25 cellular contexts compared by ENCODE assay signal in the genomic region with DNA sequence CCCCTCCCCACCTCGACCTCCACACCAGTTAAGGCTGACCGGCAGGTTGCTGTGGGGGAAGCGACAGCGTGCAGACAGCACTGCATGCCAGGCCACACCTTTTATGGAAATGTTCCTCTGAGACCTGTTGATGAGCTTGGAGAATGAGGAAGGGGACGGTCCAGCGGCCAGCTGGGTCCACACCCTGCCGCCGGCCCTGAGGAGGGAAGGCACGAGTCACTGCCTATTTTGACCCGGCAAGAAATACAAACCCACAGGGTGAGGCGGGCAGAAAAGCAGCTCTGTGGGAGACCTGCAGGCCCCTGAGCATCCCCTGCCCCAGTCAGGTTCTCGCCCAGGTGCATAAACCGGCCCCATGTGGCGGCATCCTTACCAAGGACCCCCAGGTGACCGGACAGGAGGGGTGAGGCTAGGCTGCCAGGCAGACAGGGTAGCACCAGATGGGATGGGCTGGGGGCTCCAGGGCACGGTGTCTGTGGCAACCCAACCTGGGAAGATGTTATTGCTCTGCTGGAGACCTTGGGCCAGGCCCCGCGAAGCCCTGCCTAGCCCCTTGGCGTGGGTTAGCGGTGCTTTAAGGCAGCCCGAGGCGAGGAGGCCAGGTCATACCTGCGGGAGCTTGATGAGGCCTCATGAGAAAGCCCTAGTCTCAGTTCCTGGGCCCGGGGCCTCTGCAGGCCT. TPM values are rescaled to one million over a fixed set of nuclear protein-coding genes. Genes with fewer than 3 reads are reported as not detected.
A peak's percentile ranks its signal among the peaks of the same experiment; 100 is the strongest.
DNase-seq lines count a peak whose midpoint lies in the region; ATAC-seq, FAIRE-seq and TF ChIP-seq lines count a peak whose summit lies in the region.
"Had no signal": no experiment of that assay in that cellular context is flagged by ENCODE, and none has a peak within 500 bp of the region (broad histone marks: within the 10 kb centered on the region; RNA-seq: fewer than 3 reads in every experiment).

No MANE protein-coding gene starts in this region.

- in situ Hi-C loops in K562 (cut with MboI): no loop called here

- no peak for TF ChIP-seq EP300 in K562 (IDR thresholded peaks at IDR 0.05; ENCODE audit: low read length)

- no peak overlapping the region for H3K4me2 ChIP-seq in K562 (ENCODE audit: insufficient read depth, low read length)
- no peak overlapping the region for H3K4me2 ChIP-seq in OCI-LY7 (ENCODE audit: low read length)
- H3K4me2 ChIP-seq: hepatocyte had no signal

- H3K9me3 ChIP-seq in K562 (replicated peaks; ENCODE audit: control insufficient read depth, insufficient read depth, low read depth, low read length) (no peaks in the 10 kb centered on the region), psoas muscle (no peaks in the 10 kb centered on the region), OCI-LY7 (ENCODE audit: low read length) (no peaks in the 10 kb centered on the region)
- H3K9me3 ChIP-seq: esophagus squamous epithelium, stomach, thyroid gland had no signal

- BruUV-seq in K562 (replicated peaks; lab: Mats Ljungman, UMichigan): no TSS peak
- BruUV-seq in OCI-LY7 (replicated peaks; lab: Mats Ljungman, UMichigan): no TSS peak

- POLR2A ChIA-PET in K562 (lab: Yijun Ruan, JAX) (interaction anchor here (1.2 kb wide), 1 partner anchor 9 kb away, joined by 4 read pairs; no protein-coding TSS in a partner anchor), OCI-LY7 (lab: Charles Lee) (no interaction called here)

- H3K9me2 ChIP-seq in OCI-LY7 (ENCODE audit: insufficient read depth, low read length): no peaks in the 10 kb centered on the region

- H2AFZ ChIP-seq in K562 (ENCODE audit: low read depth, low read length) (no peak overlapping the region), OCI-LY7 (ENCODE audit: low read length) (no peak overlapping the region)
- H2AFZ ChIP-seq: hepatocyte had no signal

- peak; percentile 79 for DNase-seq in H7
- no peak for DNase-seq in K562 (ENCODE audit: extremely low read depth in 1 of 4, low spot score in 3 of 4)
- peak; percentile 21 for DNase-seq in kidney epithelial cell (ENCODE audit: low read depth)
- no peak for DNase-seq in psoas muscle
- DNase-seq in NCI-H187 (lab: John Stamatoyannopoulos, UW): no peak
- DNase-seq in OCI-LY7 (ENCODE audit: low spot score): no peak
- DNase-seq in GM10266 (ENCODE audit: extremely low spot score): no peak
- DNase-seq: activated CD4-positive, alpha-beta T cell treated with anti-CD3 and anti-CD28 coated beads for 36 hours; activated effector memory CD4-positive, alpha-beta T cell treated with anti-CD3 and anti-CD28 coated beads, Interleukin-2, amount 50 U/mL, for 16 hours; activated naive CD8-positive, alpha-beta T cell treated with anti-CD3 and anti-CD28 coated beads for 36 hours; activated T-cell treated with anti-CD3 and anti-CD28 coated beads for 4 hours; caudate nucleus; CD8-positive, alpha-beta memory T cell; esophagus squamous epithelium; foreskin melanocyte; NCI-H1417 treated with DMSO at 0.1 percent for 48 hours; NCI-H446 treated with DMSO at 0.1 percent for 48 hours; stimulated activated CD8-positive, alpha-beta memory T cell treated with anti-CD3 and anti-CD28 coated beads, Interleukin-4, amount 100 ng/mL, for 48 hours; stomach; thyroid gland had no signal

- no peaks in the 10 kb centered on the region for H3K79me2 ChIP-seq in K562 (ENCODE audit: control insufficient read depth, insufficient read depth, low read length)
- no peaks in the 10 kb centered on the region for H3K79me2 ChIP-seq in OCI-LY7 (ENCODE audit: insufficient read depth, low read depth, low read length)
- H3K79me2 ChIP-seq: hepatocyte had no signal

- TF ChIP-seq CTCF in K562 (IDR thresholded peaks at IDR 0.05 in 2 of 3, conservative IDR thresholded peaks at IDR 0.05 in 1 of 3; ENCODE audit: insufficient read depth in 2 of 3, low read depth in 1 of 3, low read length in 3 of 3) (no peak), kidney epithelial cell (IDR thresholded peaks at IDR 0.05; ENCODE audit: insufficient read depth, low read length, poor library complexity, severe bottlenecking) (no peak), psoas muscle (IDR thresholded peaks at IDR 0.05) (no peak), OCI-LY7 (conservative IDR thresholded peaks at IDR 0.05; ENCODE audit: low read length) (no peak), GM10266 (IDR thresholded peaks at IDR 0.05; ENCODE audit: control insufficient read depth, insufficient read depth, low read depth, missing control alignments) (no peak)

- FAIRE-seq in K562 (lab: Jason Lieb, UNC): no peak
- FAIRE-seq: astrocyte, H54 had no signal

- ATAC-seq in K562 (no peak), psoas muscle (no peak), HG02763 (IDR thresholded peaks at IDR 0.05; ENCODE audit: unreplicated experiment) (no peak)

- H3K9me1 ChIP-seq in K562 (ENCODE audit: control insufficient read depth, insufficient read depth, low read length): peaks cover 3% of the 10 kb centered on the region

- H3K27me3 ChIP-seq in H7 (ENCODE audit: control insufficient read depth, insufficient read depth, low read length): no peaks in the 10 kb centered on the region
- H3K27me3 ChIP-seq in K562 (ENCODE audit: control insufficient read depth in 2 of 2, insufficient read depth in 2 of 2, low read length in 2 of 2): no peaks in the 10 kb centered on the region
- no peaks in the 10 kb centered on the region for H3K27me3 ChIP-seq in kidney epithelial cell (ENCODE audit: control insufficient read depth, insufficient read depth, low read length)
- no peaks in the 10 kb centered on the region for H3K27me3 ChIP-seq in psoas muscle (ENCODE audit: insufficient read depth in 3 of 3, low read length in 2 of 3)
- H3K27me3 ChIP-seq: esophagus squamous epithelium, hepatocyte, stomach, thyroid gland had no signal

- H3K4me1 ChIP-seq in K562 (replicated peaks in 1 of 2; ENCODE audit: control insufficient read depth in 2 of 2, insufficient read depth in 2 of 2, low read length in 2 of 2): peaks cover 2 to 9% of the 10 kb centered on the region in 2 experiments; a peak in 3 of 5 replicates
- H3K4me1 ChIP-seq in psoas muscle: peaks cover 53% of the 10 kb centered on the region
- H3K4me1 ChIP-seq in OCI-LY7 (ENCODE audit: insufficient read depth, low read length, poor library complexity, severe bottlenecking): peaks cover 6% of the 10 kb centered on the region

- 61% methylated on average over 8 of the region's 24 CpGs for WGBS in K562 (ENCODE audit: insufficient coverage, low coverage, missing lambda C conversion rate)
- WGBS in psoas muscle, 3 donors: 62 to 77% (median 68%) methylated on average over 24 of the region's 24 CpGs

- H3K4me3 ChIP-seq in H7 (ENCODE audit: insufficient read depth, low read depth, low read length) (no peak overlapping the region), K562 (no peak overlapping the region), kidney epithelial cell (ENCODE audit: low read depth, low read length) (no peak overlapping the region), psoas muscle (no peak overlapping the region), OCI-LY7 (ENCODE audit: low read depth, low read length, poor library complexity, severe bottlenecking) (no peak overlapping the region)
- H3K4me3 ChIP-seq: esophagus squamous epithelium, hepatocyte, lung, stomach, thyroid gland had no signal

- CTCF ChIA-PET in K562 (lab: Yijun Ruan, JAX; ENCODE audit: low intra/inter-chr PET ratio) (no interaction called here), OCI-LY7 (lab: Charles Lee; ENCODE audit: unreplicated experiment) (no interaction called here)

- H3K9ac ChIP-seq in K562 (ENCODE audit: insufficient read depth in 1 of 2, low read depth in 2 of 2, low read length in 2 of 2): peak overlapping the region in 1 of 2 experiments; percentile 58; a peak in 2 of 4 replicates

- intact Hi-C loops in K562 (cut with micrococcal nuclease): no loop called here
- intact Hi-C loops in psoas muscle (cut with DNase I): no loop called here
- intact Hi-C loops in OCI-LY7 (cut with micrococcal nuclease; ENCODE audit: unreplicated experiment): no loop called here

- no peak for TF ChIP-seq POLR2A in K562 (conservative IDR thresholded peaks at IDR 0.05)

- no peak for TF ChIP-seq RAD21 in K562 (CRISPR knock-in tag; conservative IDR thresholded peaks at IDR 0.05 in 1 of 2, IDR thresholded peaks at IDR 0.05 in 1 of 2)

- no peaks in the 10 kb centered on the region for H4K20me1 ChIP-seq in K562 (replicated peaks; ENCODE audit: control insufficient read depth, insufficient read depth, low read length)
- H4K20me1 ChIP-seq in OCI-LY7 (ENCODE audit: insufficient read depth, low read length): no peaks in the 10 kb centered on the region

- H3K36me3 ChIP-seq in H7 (replicated peaks; ENCODE audit: control insufficient read depth, insufficient read depth, low read length) (no peaks in the 10 kb centered on the region; the same call in 1 of the 2 replicates), K562 (ENCODE audit: control insufficient read depth, insufficient read depth, low read length) (no peaks in the 10 kb centered on the region), kidney epithelial cell (ENCODE audit: control insufficient read depth, insufficient read depth, low read length) (no peaks in the 10 kb centered on the region), psoas muscle (ENCODE audit: insufficient read depth in 1 of 2, low read depth in 1 of 2) (peaks cover 0 to 20% of the 10 kb centered on the region in 2 donors), OCI-LY7 (ENCODE audit: insufficient read depth, low read length) (no peaks in the 10 kb centered on the region)
- H3K36me3 ChIP-seq: thyroid gland had no signal

- H3K27ac ChIP-seq in K562 (ENCODE audit: extremely low read depth, low read depth, low read length) (no peak overlapping the region), psoas muscle (peak overlapping the region; percentile 94), OCI-LY7 (ENCODE audit: low read depth, low read length, poor library complexity, severe bottlenecking) (no peak overlapping the region)
- H3K27ac ChIP-seq: esophagus squamous epithelium, hepatocyte, stomach had no signal

RNA-seq across cellular contexts. Expression of gene NATD1, which starts 12.7 kb away (rescaled TPM):
- 12.3 and 12.9 TPM in 2 replicates for total RNA-seq in H7 (2014; rRNA removed; shearing (Covaris generic))
- 1.9 and 6.9 TPM in 2 replicates for total RNA-seq in K562 (2011; cell fraction: chromatin; rRNA removed; ENCODE audit: low replicate concordance)
- 5.3 and 5.5 TPM in 2 replicates for total RNA-seq in K562 (2011; cell fraction: nucleolus; rRNA removed)
- 3.2 and 3.4 TPM in 2 replicates for total RNA-seq in K562 (2011; cell fraction: nucleoplasm; rRNA removed)
- 2.3 and 2.9 TPM in 2 replicates for total RNA-seq in K562 (2014; rRNA removed)
- 0.55 and 0.61 TPM in 2 replicates for total RNA-seq in K562 (2014; rRNA removed; fragmentation: Illumina TruSeq; extraction: Trizol)
- 0.65 and 0.72 TPM in 2 replicates for total RNA-seq in K562 (2015; rRNA removed; fragmentation: Illumina TruSeq; extraction: Trizol)
- 5.4 TPM in 2 replicates for total RNA-seq in K562 (2021)
- polyA plus RNA-seq in K562 (2011; rRNA removed): 1.6 and 2.3 TPM in 2 replicates
- 3.1 and 4.2 TPM in 2 replicates for polyA plus RNA-seq in K562 (2011; cell fraction: cytosol; rRNA removed)
- polyA plus RNA-seq in K562 (2011; cell fraction: nucleus; rRNA removed): 1.5 and 2.5 TPM in 2 replicates
- 2.5 and 8.0 TPM in 2 replicates for polyA plus RNA-seq in K562 (2012)
- polyA plus RNA-seq in K562 (2014; fragmentation: Illumina TruSeq; extraction: Trizol): 3.7 and 4.5 TPM in 2 replicates
- under 1 TPM; 0.24 to 0.52 TPM for polyA plus RNA-seq in K562 (2014; fragmentation: Nextera tagmentation; extraction: Ambion mirVana)
- polyA plus RNA-seq in K562 (2014; rRNA removed): 3.7 and 4.2 TPM in 2 replicates
- polyA minus RNA-seq in K562 (2011; rRNA and poly(A)+ RNA removed): 0.90 and 1.3 TPM in 2 replicates
- 1.9 and 3.1 TPM in 2 replicates for polyA minus RNA-seq in K562 (2011; cell fraction: cytosol; rRNA and poly(A)+ RNA removed)
- 2.3 and 2.9 TPM in 2 replicates for polyA minus RNA-seq in K562 (2011; cell fraction: nucleus; rRNA and poly(A)+ RNA removed)
- total RNA-seq in kidney epithelial cell: 15.2 and 16.8 TPM in 2 replicates
- total RNA-seq in psoas muscle: 10 to 100 TPM; 21.6 to 48.0 (median 24.5) TPM
- 10 to 100 TPM in 2 of 3 donors, 1 to 10 TPM in 1; 4.7 to 15.1 (median 10.5) TPM for polyA plus RNA-seq in psoas muscle
- total RNA-seq in OCI-LY7 (2014; rRNA removed; shearing (Covaris generic)): 0.41 and 0.85 TPM in 2 replicates
- total RNA-seq in OCI-LY7 (2022): 6.0 and 6.8 TPM in 2 replicates

RNA-seq across cellular contexts. Expression of gene TMEM11, which starts 26.6 kb away (rescaled TPM):
- 24.2 and 26.1 TPM in 2 replicates for total RNA-seq in H7 (2014; rRNA removed; shearing (Covaris generic))
- total RNA-seq in K562 (2011; cell fraction: chromatin; rRNA removed; ENCODE audit: low replicate concordance): 22.4 and 35.6 TPM in 2 replicates
- 30.8 and 34.7 TPM in 2 replicates for total RNA-seq in K562 (2011; cell fraction: nucleolus; rRNA removed)
- 28.2 and 29.8 TPM in 2 replicates for total RNA-seq in K562 (2011; cell fraction: nucleoplasm; rRNA removed)
- total RNA-seq in K562 (2014; rRNA removed): 27.5 and 35.4 TPM in 2 replicates
- 9.4 and 12.0 TPM in 2 replicates for total RNA-seq in K562 (2014; rRNA removed; fragmentation: Illumina TruSeq; extraction: Trizol)
- total RNA-seq in K562 (2015; rRNA removed; fragmentation: Illumina TruSeq; extraction: Trizol): 17.8 and 18.7 TPM in 2 replicates
- total RNA-seq in K562 (2021): 28.3 and 30.0 TPM in 2 replicates
- polyA plus RNA-seq in K562 (2011; rRNA removed): 32.2 and 37.5 TPM in 2 replicates
- 53.5 and 101 TPM in 2 replicates for polyA plus RNA-seq in K562 (2011; cell fraction: cytosol; rRNA removed)
- 22.5 and 25.5 TPM in 2 replicates for polyA plus RNA-seq in K562 (2011; cell fraction: nucleus; rRNA removed)
- 17.5 and 27.9 TPM in 2 replicates for polyA plus RNA-seq in K562 (2012)
- polyA plus RNA-seq in K562 (2014; fragmentation: Illumina TruSeq; extraction: Trizol): 33.4 and 35.1 TPM in 2 replicates
- 10 to 100 TPM; 17.4 to 31.9 TPM for polyA plus RNA-seq in K562 (2014; fragmentation: Nextera tagmentation; extraction: Ambion mirVana)
- polyA plus RNA-seq in K562 (2014; rRNA removed): 40.7 and 41.5 TPM in 2 replicates
- polyA minus RNA-seq in K562 (2011; rRNA and poly(A)+ RNA removed): 16.0 and 21.8 TPM in 2 replicates
- 13.1 and 16.8 TPM in 2 replicates for polyA minus RNA-seq in K562 (2011; cell fraction: cytosol; rRNA and poly(A)+ RNA removed)
- 11.2 and 18.2 TPM in 2 replicates for polyA minus RNA-seq in K562 (2011; cell fraction: nucleus; rRNA and poly(A)+ RNA removed)
- 21.6 and 24.3 TPM in 2 replicates for total RNA-seq in kidney epithelial cell
- total RNA-seq in psoas muscle: 10 to 100 TPM; 52.9 to 78.4 (median 58.6) TPM
- 100 to 1,000 TPM in 2 of 3 donors, 10 to 100 TPM in 1; 89.6 to 159 (median 109) TPM for polyA plus RNA-seq in psoas muscle
- total RNA-seq in OCI-LY7 (2014; rRNA removed; shearing (Covaris generic)): 26.8 and 27.3 TPM in 2 replicates
- total RNA-seq in OCI-LY7 (2022): 32.7 and 34.0 TPM in 2 replicates

RNA-seq across cellular contexts. Expression of gene MAP2K3, which starts 44.0 kb away (rescaled TPM):
- 26.1 and 27.5 TPM in 2 replicates for total RNA-seq in H7 (2014; rRNA removed; shearing (Covaris generic))
- total RNA-seq in K562 (2011; cell fraction: chromatin; rRNA removed; ENCODE audit: low replicate concordance): 5.2 and 14.1 TPM in 2 replicates
- total RNA-seq in K562 (2011; cell fraction: nucleolus; rRNA removed): 6.8 and 9.3 TPM in 2 replicates
- 7.1 and 7.6 TPM in 2 replicates for total RNA-seq in K562 (2011; cell fraction: nucleoplasm; rRNA removed)
- total RNA-seq in K562 (2014; rRNA removed) (4.4 and 5.9 TPM in 2 replicates), K562 (2014; rRNA removed; fragmentation: Illumina TruSeq; extraction: Trizol) (2.2 and 2.5 TPM in 2 replicates), K562 (2015; rRNA removed; fragmentation: Illumina TruSeq; extraction: Trizol) (3.5 TPM in 2 replicates), K562 (2021) (14.8 and 16.1 TPM in 2 replicates), kidney epithelial cell (29.2 and 39.2 TPM in 2 replicates), psoas muscle (100 to 1,000 TPM in 2 of 4 donors, 10 to 100 TPM in 2; 64.4 to 126 (median 107) TPM), OCI-LY7 (2022) (70.3 and 71.5 TPM in 2 replicates)
- polyA plus RNA-seq in K562 (2011; rRNA removed) (2.8 and 3.5 TPM in 2 replicates), K562 (2014; fragmentation: Illumina TruSeq; extraction: Trizol) (10.3 and 12.5 TPM in 2 replicates), K562 (2014; fragmentation: Nextera tagmentation; extraction: Ambion mirVana) (under 1 TPM; 0.18 to 0.38 TPM), K562 (2014; rRNA removed) (8.0 and 8.8 TPM in 2 replicates), psoas muscle (100 to 1,000 TPM in 2 of 3 donors, 10 to 100 TPM in 1; 86.3 to 229 (median 146) TPM)
- polyA plus RNA-seq in K562 (2011; cell fraction: cytosol; rRNA removed): 5.0 and 6.2 TPM in 2 replicates
- 5.1 and 5.9 TPM in 2 replicates for polyA plus RNA-seq in K562 (2011; cell fraction: nucleus; rRNA removed)
- 7.0 and 8.3 TPM in 2 replicates for polyA plus RNA-seq in K562 (2012)
- 1.0 and 2.2 TPM in 2 replicates for polyA minus RNA-seq in K562 (2011; rRNA and poly(A)+ RNA removed)
- 4.1 and 5.6 TPM in 2 replicates for polyA minus RNA-seq in K562 (2011; cell fraction: cytosol; rRNA and poly(A)+ RNA removed)
- polyA minus RNA-seq in K562 (2011; cell fraction: nucleus; rRNA and poly(A)+ RNA removed): 2.8 and 3.0 TPM in 2 replicates
- total RNA-seq in OCI-LY7 (2014; rRNA removed; shearing (Covaris generic)): 13.6 and 27.8 TPM in 2 replicates

Comparison
In these comparisons a context has a peak if more than half of its experiments do, and no peak if none do; other contexts are left out.
1. DNase-seq: peak in H7 (single experiment) and kidney epithelial cell (single experiment); none in K562 (0 of 4), psoas muscle (0 of 2), NCI-H187 (0 of 2), OCI-LY7 (single experiment) and GM10266 (single experiment).